18 cellular contexts compared by ENCODE assay signal in the genomic region with DNA sequence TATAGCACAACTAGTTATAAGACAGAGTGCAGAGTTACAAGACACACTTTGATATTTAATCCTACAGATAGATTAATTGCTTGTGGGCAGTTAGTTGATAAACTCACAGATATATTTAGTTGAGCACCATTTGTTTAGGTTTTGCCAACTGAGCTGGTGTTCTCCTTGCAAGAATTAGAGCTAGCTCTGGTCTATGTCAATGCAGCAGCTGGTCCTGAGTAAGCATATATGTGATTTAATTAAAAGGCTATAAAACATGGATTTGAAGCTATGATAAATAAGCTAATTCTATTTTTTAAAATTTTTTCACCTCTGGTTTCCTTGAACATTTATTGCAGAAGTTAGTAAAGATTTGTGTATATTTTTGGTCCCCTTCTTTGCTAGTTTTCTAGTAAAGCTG. TPM values are rescaled to one million over a fixed set of nuclear protein-coding genes. Genes with fewer than 3 reads are reported as not detected.
A peak's percentile ranks its signal among the peaks of the same experiment; 100 is the strongest.
DNase-seq lines count a peak whose midpoint lies in the region; ATAC-seq, FAIRE-seq and TF ChIP-seq lines count a peak whose summit lies in the region.
"Had no signal": no experiment of that assay in that cellular context is flagged by ENCODE, and none has a peak within 500 bp of the region (broad histone marks: within the 10 kb centered on the region; RNA-seq: fewer than 3 reads in every experiment).

No MANE protein-coding gene starts in this region.

- peaks cover 2 to 14% (median 3%) of the 10 kb centered on the region in 3 experiments; a peak in 5 of 7 replicates for H3K36me3 Mint-ChIP-seq in H9 (ENCODE audit: insufficient read depth in 1 of 3, low read depth in 3 of 3)

- no peaks in the 10 kb centered on the region for H3K79me1 ChIP-seq in H9 (ENCODE audit: insufficient read depth, low read depth, low read length, poor library complexity, severe bottlenecking)

- H4K5ac ChIP-seq in H9 (ENCODE audit: insufficient read length, low read depth, low read length): no peak overlapping the region

- H3K4me2 ChIP-seq in smooth muscle cell (peak overlapping the region; percentile 43), H9 (ENCODE audit: insufficient read depth, insufficient read length, low read length) (no peak overlapping the region)

- H3K9me3 ChIP-seq in smooth muscle cell (replicated peaks; ENCODE audit: low read depth) (no peaks in the 10 kb centered on the region), H9 (ENCODE audit: control insufficient read depth, low read depth, low read length) (no peaks in the 10 kb centered on the region)

- peaks cover 30 to 31% of the 10 kb centered on the region in 2 experiments for H3K4me1 Mint-ChIP-seq in H9

- no peak overlapping the region for H3K18ac ChIP-seq in H9 (ENCODE audit: insufficient read length, low read depth, low read length)

- H3F3A ChIP-seq in smooth muscle cell (ENCODE audit: low read depth): no peaks in the 10 kb centered on the region

- no peaks in the 10 kb centered on the region for H3K27me3 ChIP-seq in smooth muscle cell (ENCODE audit: low read depth)
- H3K27me3 ChIP-seq in H9 (ENCODE audit: insufficient read depth, low read length): no peaks in the 10 kb centered on the region

- no peak overlapping the region for H3K4me3 ChIP-seq in smooth muscle cell
- H3K4me3 ChIP-seq: GM23248 had no signal

- H2BK5ac ChIP-seq in H9 (ENCODE audit: insufficient read length, low read length): no peak overlapping the region

- H3K27me3 Mint-ChIP-seq in H9 (ENCODE audit: low read depth): no peaks in the 10 kb centered on the region

- no peak overlapping the region for H2AK5ac ChIP-seq in H9 (ENCODE audit: insufficient read length, low read length)

- H2BK20ac ChIP-seq in H9 (ENCODE audit: low read depth, low read length, poor library complexity, severe bottlenecking): no peak overlapping the region

- no peak overlapping the region for H3K23ac ChIP-seq in H9 (ENCODE audit: insufficient read length, low read depth, low read length)

- H2AFZ ChIP-seq in smooth muscle cell (ENCODE audit: low read depth) (no peak overlapping the region), H9 (ENCODE audit: low read length) (no peak overlapping the region)
- H2AFZ ChIP-seq: GM23248 had no signal

- FAIRE-seq in GM19239 (lab: Jason Lieb, UNC): peak; percentile 35
- peak; percentile 79 for FAIRE-seq in islet of Langerhans (lab: Jason Lieb, UNC)
- FAIRE-seq: HepG2 had no signal

- H3K79me2 ChIP-seq in smooth muscle cell (ENCODE audit: low read depth) (peaks cover 18% of the 10 kb centered on the region), H9 (ENCODE audit: insufficient read depth, low read length) (no peaks in the 10 kb centered on the region)

- no peak overlapping the region for H3K14ac ChIP-seq in H9 (ENCODE audit: insufficient read depth, low read length)

- DNase-seq in GM19239 (ENCODE audit: insufficient read length, low spot score): no peak
- no peak for DNase-seq in smooth muscle cell (lab: John Stamatoyannopoulos, UW; ENCODE audit: unreplicated experiment)
- no peak for DNase-seq in H9
- DNase-seq in anterior cingulate cortex (lab: John Stamatoyannopoulos, UW): no peak
- no peak for DNase-seq in activated gamma-delta T cell (lab: John Stamatoyannopoulos, UW)
- no peak for DNase-seq in NCI-H345 (lab: John Stamatoyannopoulos, UW)
- DNase-seq: ACHN, DMS79 treated with DMSO at 0.1 percent for 48 hours, GM23248, HCEC 1CT, NCI-H1694 treated with DMSO at 0.1 percent for 48 hours, NCI-H510A, PC-3, RPMI8226, SHP77 treated with DMSO at 0.1 percent for 48 hours had no signal

- no peak overlapping the region for H4K91ac ChIP-seq in H9 (ENCODE audit: insufficient read length, low read depth, low read length)

- H2BK120ac ChIP-seq in H9 (ENCODE audit: low read depth, low read length, poor library complexity, severe bottlenecking): no peak overlapping the region

- H3K23me2 ChIP-seq in H9 (ENCODE audit: insufficient read length, low read depth, low read length, poor library complexity, severe bottlenecking): no peaks in the 10 kb centered on the region

- H2BK15ac ChIP-seq in H9 (ENCODE audit: low read depth, low read length): no peak overlapping the region

- no peak overlapping the region for H3T11ph ChIP-seq in H9 (ENCODE audit: low read length)

- no peaks in the 10 kb centered on the region for H4K20me1 ChIP-seq in smooth muscle cell (ENCODE audit: low read depth)
- H4K20me1 ChIP-seq in H9 (ENCODE audit: control insufficient read depth, insufficient read depth, insufficient read length): no peaks in the 10 kb centered on the region

- H3K27ac Mint-ChIP-seq in H9: no peak overlapping the region

- no peak overlapping the region for H2BK12ac ChIP-seq in H9 (ENCODE audit: insufficient read length, low read depth, low read length)

- no peak overlapping the region for H3K56ac ChIP-seq in H9 (ENCODE audit: insufficient read length, low read depth, low read length)

- H3K27ac ChIP-seq in smooth muscle cell (ENCODE audit: low read depth): no peak overlapping the region
- H3K27ac ChIP-seq in H9 (ENCODE audit: insufficient read length, low read depth, low read length): no peak overlapping the region
- H3K27ac ChIP-seq: GM23248 had no signal

- H3K4me3 Mint-ChIP-seq in H9: no peak overlapping the region

- peaks cover 18% of the 10 kb centered on the region for H3K4me1 ChIP-seq in smooth muscle cell (ENCODE audit: low read depth)
- H3K4me1 ChIP-seq in H9 (ENCODE audit: insufficient read depth, low read length): peaks cover 5% of the 10 kb centered on the region; the same call in 1 of the 2 replicates

- peak; percentile 65; the same call in 1 of the 3 replicates for ATAC-seq in SK-N-SH treated with all-trans-retinoic acid at 6 μM for 48 hours
- ATAC-seq: HepG2, PC-3 had no signal

- H3K36me3 ChIP-seq in smooth muscle cell (ENCODE audit: low read depth): no peaks in the 10 kb centered on the region

- no peak overlapping the region for H4K8ac ChIP-seq in H9 (replicated peaks; ENCODE audit: insufficient read length, low read depth, low read length)

- TF ChIP-seq CTCF in smooth muscle cell (IDR thresholded peaks at IDR 0.05; ENCODE audit: borderline replicate concordance, insufficient read depth, poor library complexity, severe bottlenecking) (no peak), H9 (conservative IDR thresholded peaks at IDR 0.05) (no peak)

- H3K4ac ChIP-seq in H9 (ENCODE audit: low read depth, low read length): no peak overlapping the region

- H3K9ac ChIP-seq in smooth muscle cell (ENCODE audit: low read depth) (no peak overlapping the region), H9 (ENCODE audit: extremely low read depth, insufficient read length, low read length) (no peak overlapping the region)
- H3K9ac ChIP-seq: GM23248 had no signal

- H3K9me3 Mint-ChIP-seq in H9: peaks cover 0 to 2% of the 10 kb centered on the region in 2 experiments; a peak in 1 of 5 replicates

TF ChIP-seq in SK-N-SH treated with all-trans-retinoic acid at 6 μM for 48 hours, 23 proteins besides CTCF, POLR2A, EP300 and RAD21 (continues in another document):
- TF ChIP-seq PPARA (CRISPR knock-in tag; IDR thresholded peaks at IDR 0.05; ENCODE audit: borderline replicate concordance): no peak
- TF ChIP-seq TSHZ2 (CRISPR knock-in tag; IDR thresholded peaks at IDR 0.05): 0 out of 2 replicates have a peak, but pooled peaks have one; percentile 25
- TF ChIP-seq ZC3H10 (CRISPR knock-in tag; IDR thresholded peaks at IDR 0.05): no peak
- no peak for TF ChIP-seq OSR1 (CRISPR knock-in tag; IDR thresholded peaks at IDR 0.05)
- peak; percentile 93 for TF ChIP-seq TCF4 (CRISPR knock-in tag; IDR thresholded peaks at IDR 0.05; ENCODE audit: borderline replicate concordance)
- TF ChIP-seq RARB (CRISPR knock-in tag; IDR thresholded peaks at IDR 0.05): no peak
- TF ChIP-seq SNAI2 (CRISPR knock-in tag; IDR thresholded peaks at IDR 0.05): no peak
- TF ChIP-seq ZNF70 (CRISPR knock-in tag; IDR thresholded peaks at IDR 0.05): no peak
- TF ChIP-seq ZNF565 (CRISPR knock-in tag; conservative IDR thresholded peaks at IDR 0.05; ENCODE audit: low read depth): no peak
- TF ChIP-seq TOX (CRISPR knock-in tag; IDR thresholded peaks at IDR 0.05; ENCODE audit: borderline replicate concordance): no peak

RNA-seq across cellular contexts. Expression of gene GPD2, which starts 35.6 kb away (rescaled TPM):
- total RNA-seq in smooth muscle cell: 25.8 and 26.2 TPM in 2 replicates
- 3.4 and 5.6 TPM in 2 replicates for polyA plus RNA-seq in smooth muscle cell
- total RNA-seq in H9 (2021): 46.0 and 46.3 TPM in 2 replicates
- total RNA-seq: HepG2 had no signal
- polyA plus RNA-seq: HepG2 had no signal
